8 cellular contexts compared by ENCODE assay signal in genomic region chr1:8339203-8339600, GRCh38. TPM values are rescaled to one million over a fixed set of nuclear protein-coding genes. Genes with fewer than 3 reads are reported as not detected.
"Had no signal": no experiment of that assay in that cellular context is flagged by ENCODE, and none has a peak within 500 bp of the region (broad histone marks: within the 10 kb centered on the region; RNA-seq: fewer than 3 reads in every experiment).

No MANE protein-coding gene starts in this region.

- ATAC-seq: GM23338, HCT116 had no signal

- H3K27me3 Mint-ChIP-seq: IgD-negative memory B cell had no signal

- DNase-seq: HFFc6, KBM-7 had no signal

- H3K9ac ChIP-seq: KMS-11 had no signal

- H3K4me1 ChIP-seq: HAP-1 had no signal

- H3K27ac Mint-ChIP-seq: GM23338, HFFc6, IgD-negative memory B cell had no signal

- H2AFZ ChIP-seq: GM23338 had no signal

- H3K4me3 ChIP-seq: GM23338, HAP-1 had no signal

- H3K36me3 ChIP-seq: HAP-1 had no signal

- H3K9me3 ChIP-seq: HAP-1 had no signal

- H3K4me2 ChIP-seq: GM23338, KMS-11 had no signal

- H3K27ac ChIP-seq: KMS-11 had no signal

- H3K4me1 Mint-ChIP-seq: GM23338, IgD-negative memory B cell had no signal

- H3K4me3 Mint-ChIP-seq: GM23338, HFFc6, IgD-negative memory B cell had no signal

RNA-seq across cellular contexts. Expression of gene SLC45A1, which starts 21.3 kb away (rescaled TPM):
- total RNA-seq: HT-29 had no signal
